In genomic region chr6:75203721-75204120, GRCh38 we compare ENCODE assay signal across 2 cellular contexts.
TF ChIP-seq lines count a peak whose summit lies in the region.

No MANE protein-coding gene starts in this region.

TF ChIP-seq in A549, 52 proteins besides CTCF, POLR2A, EP300 and RAD21:
- TF ChIP-seq CHD2 (IDR thresholded peaks at IDR 0.05; ENCODE audit: low read length, partially characterized antibody) (no peak), CBX2 (IDR thresholded peaks at IDR 0.05; ENCODE audit: borderline replicate concordance, low read depth) (no peak), RCOR1 (IDR thresholded peaks at IDR 0.05; ENCODE audit: low read depth, low read length) (no peak), FOXS1 (CRISPR knock-in tag; IDR thresholded peaks at IDR 0.05) (no peak), TP53 (CRISPR knock-in tag; IDR thresholded peaks at IDR 0.05) (no peak), FOSB (CRISPR knock-in tag; IDR thresholded peaks at IDR 0.05) (no peak), SMC3 (IDR thresholded peaks at IDR 0.05) (no peak), ZSCAN20 (CRISPR knock-in tag; IDR thresholded peaks at IDR 0.05) (no peak), MYC (IDR thresholded peaks at IDR 0.05; ENCODE audit: borderline replicate concordance, low read length) (no peak), NPAS2 (CRISPR knock-in tag; IDR thresholded peaks at IDR 0.05; ENCODE audit: borderline replicate concordance) (no peak)
- TF ChIP-seq, protein P1, sequence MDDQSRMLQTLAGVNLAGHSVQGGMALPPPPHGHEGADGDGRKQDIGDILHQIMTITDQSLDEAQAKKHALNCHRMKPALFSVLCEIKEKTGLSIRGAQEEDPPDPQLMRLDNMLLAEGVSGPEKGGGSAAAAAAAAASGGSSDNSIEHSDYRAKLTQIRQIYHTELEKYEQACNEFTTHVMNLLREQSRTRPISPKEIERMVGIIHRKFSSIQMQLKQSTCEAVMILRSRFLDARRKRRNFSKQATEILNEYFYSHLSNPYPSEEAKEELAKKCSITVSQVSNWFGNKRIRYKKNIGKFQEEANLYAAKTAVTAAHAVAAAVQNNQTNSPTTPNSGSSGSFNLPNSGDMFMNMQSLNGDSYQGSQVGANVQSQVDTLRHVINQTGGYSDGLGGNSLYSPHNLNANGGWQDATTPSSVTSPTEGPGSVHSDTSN (IDR thresholded peaks at IDR 0.05), result no peak
- TF ChIP-seq, protein P2, sequence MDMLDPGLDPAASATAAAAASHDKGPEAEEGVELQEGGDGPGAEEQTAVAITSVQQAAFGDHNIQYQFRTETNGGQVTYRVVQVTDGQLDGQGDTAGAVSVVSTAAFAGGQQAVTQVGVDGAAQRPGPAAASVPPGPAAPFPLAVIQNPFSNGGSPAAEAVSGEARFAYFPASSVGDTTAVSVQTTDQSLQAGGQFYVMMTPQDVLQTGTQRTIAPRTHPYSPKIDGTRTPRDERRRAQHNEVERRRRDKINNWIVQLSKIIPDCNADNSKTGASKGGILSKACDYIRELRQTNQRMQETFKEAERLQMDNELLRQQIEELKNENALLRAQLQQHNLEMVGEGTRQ (IDR thresholded peaks at IDR 0.05), result no peak
- TF ChIP-seq, protein P3, sequence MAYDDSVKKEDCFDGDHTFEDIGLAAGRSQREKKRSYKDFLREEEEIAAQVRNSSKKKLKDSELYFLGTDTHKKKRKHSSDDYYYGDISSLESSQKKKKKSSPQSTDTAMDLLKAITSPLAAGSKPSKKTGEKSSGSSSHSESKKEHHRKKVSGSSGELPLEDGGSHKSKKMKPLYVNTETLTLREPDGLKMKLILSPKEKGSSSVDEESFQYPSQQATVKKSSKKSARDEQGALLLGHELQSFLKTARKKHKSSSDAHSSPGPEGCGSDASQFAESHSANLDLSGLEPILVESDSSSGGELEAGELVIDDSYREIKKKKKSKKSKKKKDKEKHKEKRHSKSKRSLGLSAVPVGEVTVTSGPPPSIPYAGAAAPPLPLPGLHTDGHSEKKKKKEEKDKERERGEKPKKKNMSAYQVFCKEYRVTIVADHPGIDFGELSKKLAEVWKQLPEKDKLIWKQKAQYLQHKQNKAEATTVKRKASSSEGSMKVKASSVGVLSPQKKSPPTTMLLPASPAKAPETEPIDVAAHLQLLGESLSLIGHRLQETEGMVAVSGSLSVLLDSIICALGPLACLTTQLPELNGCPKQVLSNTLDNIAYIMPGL (CRISPR knock-in tag; IDR thresholded peaks at IDR 0.05; ENCODE audit: borderline replicate concordance), result no peak

TF ChIP-seq in IMR-90, 13 proteins besides CTCF, POLR2A, EP300 and RAD21:
- TF ChIP-seq MAZ (IDR thresholded peaks at IDR 0.05; ENCODE audit: borderline replicate concordance, low read depth, low read length) (no peak), ELK1 (IDR thresholded peaks at IDR 0.05; ENCODE audit: borderline replicate concordance, low read depth, low read length) (no peak), MAFK (IDR thresholded peaks at IDR 0.05; ENCODE audit: low read depth, low read length) (no peak), RFX5 (IDR thresholded peaks at IDR 0.05; ENCODE audit: low read depth, low read length) (no peak), CHD1 (IDR thresholded peaks at IDR 0.05; ENCODE audit: low read depth, low read length) (no peak), FOS (IDR thresholded peaks at IDR 0.05; ENCODE audit: low read depth, low read length) (no peak), RCOR1 (IDR thresholded peaks at IDR 0.05; ENCODE audit: insufficient replicate concordance, low read length) (no peak), BHLHE40 (IDR thresholded peaks at IDR 0.05; ENCODE audit: low read depth, low read length) (no peak), CEBPB (IDR thresholded peaks at IDR 0.05; ENCODE audit: low read depth, low read length) (no peak), SMC3 (IDR thresholded peaks at IDR 0.05; ENCODE audit: low read depth, low read length) (no peak), NFE2L2 (IDR thresholded peaks at IDR 0.05; ENCODE audit: low read depth, low read length) (no peak), MXI1 (IDR thresholded peaks at IDR 0.05; ENCODE audit: borderline replicate concordance, low read depth, low read length) (no peak)
- TF ChIP-seq, protein P2 (IDR thresholded peaks at IDR 0.05; ENCODE audit: low read depth, low read length), result no peak
